9 cellular contexts compared by ENCODE assay signal in the genomic region with DNA sequence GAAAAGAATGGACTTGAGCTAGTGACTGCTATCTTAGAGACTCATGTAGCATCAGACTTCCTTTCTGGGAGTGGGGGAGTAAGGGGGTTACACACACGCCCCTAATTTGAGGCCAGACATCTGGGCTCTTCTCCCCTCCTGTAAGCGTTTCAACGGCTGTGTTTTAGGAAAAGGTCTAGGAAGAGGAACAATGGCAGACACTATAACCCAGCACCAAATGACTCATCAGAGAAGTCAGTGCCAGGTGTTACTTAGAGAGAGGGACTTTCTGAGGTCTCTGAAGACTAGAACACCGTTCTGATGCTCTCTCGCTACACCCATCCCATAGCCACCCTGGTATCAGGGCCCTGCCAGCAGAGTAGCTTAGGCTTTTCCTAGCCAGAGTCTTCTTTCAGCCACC.
DNase-seq lines count a peak whose midpoint lies in the region; ATAC-seq and TF ChIP-seq lines count a peak whose summit lies in the region.
"Had no signal": no experiment of that assay in that cellular context is flagged by ENCODE, and none has a peak within 500 bp of the region (broad histone marks: within the 10 kb centered on the region; RNA-seq: fewer than 3 reads in every experiment).

No MANE protein-coding gene starts in this region.

- no peaks in the 10 kb centered on the region for H3K36me3 Mint-ChIP-seq in activated B cell treated with CpG ODN at 0.5 μM for 24 hours (ENCODE audit: low read depth)
- no peaks in the 10 kb centered on the region for H3K36me3 Mint-ChIP-seq in activated naive CD4-positive, alpha-beta T cell treated with anti-CD3 and anti-CD28 coated beads, Interleukin-2, amount 50 U/mL, for 72 hours
- no peaks in the 10 kb centered on the region for H3K36me3 Mint-ChIP-seq in activated CD8-positive, alpha-beta T cell treated with anti-CD3 and anti-CD28 coated beads for 36 hours (ENCODE audit: low read depth)

- no peak overlapping the region for H3K4me3 Mint-ChIP-seq in activated B cell treated with CpG ODN at 0.5 μM for 24 hours
- no peak overlapping the region for H3K4me3 Mint-ChIP-seq in activated CD8-positive, alpha-beta T cell treated with anti-CD3 and anti-CD28 coated beads for 36 hours

- no peak overlapping the region for H3K27ac Mint-ChIP-seq in activated B cell treated with CpG ODN at 0.5 μM for 24 hours
- H3K27ac Mint-ChIP-seq in activated naive CD4-positive, alpha-beta T cell treated with anti-CD3 and anti-CD28 coated beads, Interleukin-2, amount 50 U/mL, for 72 hours: no peak overlapping the region
- H3K27ac Mint-ChIP-seq in activated CD8-positive, alpha-beta T cell treated with anti-CD3 and anti-CD28 coated beads for 36 hours: no peak overlapping the region

- DNase-seq in GM10266 (ENCODE audit: extremely low spot score): peak; percentile 52
- no peak for DNase-seq in activated B cell treated with CpG ODN at 0.5 μM for 24 hours
- no peak for DNase-seq in activated CD4-positive, alpha-beta T cell treated with anti-CD3 and anti-CD28 coated beads, Interleukin-2, amount 50 U/mL, for 48 hours
- DNase-seq in NCI-H2107 (lab: John Stamatoyannopoulos, UW): no peak
- no peak for DNase-seq in activated naive CD4-positive, alpha-beta T cell treated with anti-CD3 and anti-CD28 coated beads, Interleukin-2, amount 50 U/mL, for 72 hours (ENCODE audit: low spot score in 2 of 2)
- DNase-seq in activated CD8-positive, alpha-beta T cell treated with anti-CD3 and anti-CD28 coated beads for 36 hours: no peak
- DNase-seq: lower lobe of right lung had no signal

- peaks cover 3% of the 10 kb centered on the region for H3K9me3 Mint-ChIP-seq in activated B cell treated with CpG ODN at 0.5 μM for 24 hours
- H3K9me3 Mint-ChIP-seq in activated naive CD4-positive, alpha-beta T cell treated with anti-CD3 and anti-CD28 coated beads, Interleukin-2, amount 50 U/mL, for 72 hours: peaks cover 0 to 4% of the 10 kb centered on the region in 2 donors
- no peaks in the 10 kb centered on the region for H3K9me3 Mint-ChIP-seq in activated CD8-positive, alpha-beta T cell treated with anti-CD3 and anti-CD28 coated beads for 36 hours

- TF ChIP-seq CTCF in GM10266 (IDR thresholded peaks at IDR 0.05; ENCODE audit: control insufficient read depth, insufficient read depth, low read depth, missing control alignments) (no peak), activated B cell treated with CpG ODN at 0.5 μM for 24 hours (IDR thresholded peaks at IDR 0.05) (no peak)
- no peak for TF ChIP-seq CTCF in activated CD8-positive, alpha-beta T cell treated with anti-CD3 and anti-CD28 coated beads for 36 hours (IDR thresholded peaks at IDR 0.05)

- POLR2A ChIA-PET in activated B cell treated with CpG ODN at 0.5 μM for 24 hours (lab: Charles Lee): no interaction called here
- POLR2A ChIA-PET in activated CD8-positive, alpha-beta T cell treated with anti-CD3 and anti-CD28 coated beads for 36 hours (lab: Charles Lee): no interaction called here

- H3K27me3 Mint-ChIP-seq in activated B cell treated with CpG ODN at 0.5 μM for 24 hours: no peaks in the 10 kb centered on the region
- no peaks in the 10 kb centered on the region for H3K27me3 Mint-ChIP-seq in activated CD8-positive, alpha-beta T cell treated with anti-CD3 and anti-CD28 coated beads for 36 hours

- intact Hi-C loops in activated B cell treated with CpG ODN at 0.5 μM for 24 hours (cut with micrococcal nuclease): no loop called here
- intact Hi-C loops in activated CD8-positive, alpha-beta T cell treated with anti-CD3 and anti-CD28 coated beads for 36 hours (cut with micrococcal nuclease): no loop called here

- H3K4me1 Mint-ChIP-seq in activated B cell treated with CpG ODN at 0.5 μM for 24 hours: peaks cover 3% of the 10 kb centered on the region
- no peaks in the 10 kb centered on the region for H3K4me1 Mint-ChIP-seq in activated CD8-positive, alpha-beta T cell treated with anti-CD3 and anti-CD28 coated beads for 36 hours (ENCODE audit: low read depth)

- ATAC-seq in GM19467 (IDR thresholded peaks at IDR 0.05; ENCODE audit: unreplicated experiment) (peak; percentile 98), HG03097 (IDR thresholded peaks at IDR 0.05; ENCODE audit: low FRiP score, unreplicated experiment) (peak; percentile 95), activated B cell treated with CpG ODN at 0.5 μM for 24 hours (ENCODE audit: low read depth) (peak; percentile 66)
- ATAC-seq in activated naive CD4-positive, alpha-beta T cell treated with anti-CD3 and anti-CD28 coated beads, Interleukin-2, amount 50 U/mL, for 72 hours: no peak
- ATAC-seq in activated CD8-positive, alpha-beta T cell treated with anti-CD3 and anti-CD28 coated beads for 36 hours: no peak
- ATAC-seq: lower lobe of right lung had no signal

- CTCF ChIA-PET in activated B cell treated with CpG ODN at 0.5 μM for 24 hours (lab: Charles Lee): no interaction called here
- CTCF ChIA-PET in activated CD8-positive, alpha-beta T cell treated with anti-CD3 and anti-CD28 coated beads for 36 hours (lab: Charles Lee): no interaction called here

Comparison
In these comparisons a context has a peak if more than half of its experiments do, and no peak if none do; other contexts are left out.
1. ATAC-seq: peak in GM19467 (single experiment), HG03097 (single experiment) and activated B cell treated with CpG ODN at 0.5 μM for 24 hours (single experiment); none in activated naive CD4-positive, alpha-beta T cell treated with anti-CD3 and anti-CD28 coated beads, Interleukin-2, amount 50 U/mL, for 72 hours (0 of 2) and activated CD8-positive, alpha-beta T cell treated with anti-CD3 and anti-CD28 coated beads for 36 hours (single experiment).